In the genomic region with DNA sequence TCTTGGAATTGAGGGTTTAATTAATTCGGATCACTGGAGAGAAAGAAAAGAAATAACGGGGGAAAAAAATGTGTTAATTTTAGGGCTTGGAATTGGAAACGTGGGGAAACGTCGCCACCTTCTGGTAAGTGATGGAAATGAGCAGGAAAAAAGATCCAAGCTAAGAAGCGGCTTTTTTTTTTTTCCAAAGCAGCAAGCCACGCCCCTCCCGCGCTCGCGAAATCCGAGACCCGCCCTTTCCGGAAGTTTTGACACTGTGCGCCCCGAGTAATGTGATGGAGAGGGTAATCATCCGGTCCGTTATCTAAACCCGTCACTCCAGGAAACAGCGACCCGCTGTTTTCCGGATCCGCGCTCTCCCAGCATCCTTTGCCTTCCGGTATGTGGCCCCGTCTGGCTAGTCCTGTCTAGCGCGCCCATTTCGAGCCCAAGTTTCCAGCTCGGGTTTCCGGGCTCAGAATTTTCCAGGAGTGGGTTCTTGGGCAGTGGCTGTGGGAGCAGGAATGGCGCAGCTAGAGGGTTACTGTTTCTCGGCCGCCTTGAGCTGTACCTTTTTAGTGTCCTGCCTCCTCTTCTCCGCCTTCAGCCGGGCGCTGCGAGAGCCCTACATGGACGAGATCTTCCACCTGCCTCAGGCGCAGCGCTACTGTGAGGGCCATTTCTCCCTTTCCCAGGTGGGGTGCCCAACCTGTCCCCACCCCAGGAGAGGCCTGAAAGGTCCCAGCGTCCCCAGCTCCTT, we compare ENCODE assay signal across 8 cellular contexts. TPM values are rescaled to one million over a fixed set of nuclear protein-coding genes. Genes with fewer than 3 reads are reported as not detected.
A peak's percentile ranks its signal among the peaks of the same experiment; 100 is the strongest.
DNase-seq lines count a peak whose midpoint lies in the region; ATAC-seq and TF ChIP-seq lines count a peak whose summit lies in the region.

A gene with protein sequence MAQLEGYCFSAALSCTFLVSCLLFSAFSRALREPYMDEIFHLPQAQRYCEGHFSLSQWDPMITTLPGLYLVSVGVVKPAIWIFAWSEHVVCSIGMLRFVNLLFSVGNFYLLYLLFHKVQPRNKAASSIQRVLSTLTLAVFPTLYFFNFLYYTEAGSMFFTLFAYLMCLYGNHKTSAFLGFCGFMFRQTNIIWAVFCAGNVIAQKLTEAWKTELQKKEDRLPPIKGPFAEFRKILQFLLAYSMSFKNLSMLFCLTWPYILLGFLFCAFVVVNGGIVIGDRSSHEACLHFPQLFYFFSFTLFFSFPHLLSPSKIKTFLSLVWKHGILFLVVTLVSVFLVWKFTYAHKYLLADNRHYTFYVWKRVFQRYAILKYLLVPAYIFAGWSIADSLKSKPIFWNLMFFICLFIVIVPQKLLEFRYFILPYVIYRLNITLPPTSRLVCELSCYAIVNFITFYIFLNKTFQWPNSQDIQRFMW (plus strand): TSS at position 384 of the 739 bp plus-strand sequence. CDS start 120 bp downstream, at position 504.

- DNase-seq in DND-41 (peak; percentile 94), KG1 (lab: John Stamatoyannopoulos, UW) (peak; percentile 62), RPMI7951 (ENCODE audit: low read depth) (peak; percentile 94), fibroblast of lung (ENCODE audit: low read depth in 2 of 2) (peak; percentile 95 to 97), natural killer cell (peak; percentile 88)
- peak; percentile 81 to 86 for DNase-seq in activated T-helper 1 cell treated with anti-CD3 and anti-CD28 coated beads, Interleukin-2, amount 50 U/mL, for 16 hours (ENCODE audit: low read depth in 1 of 2, low spot score in 1 of 2)
- DNase-seq in stimulated activated naive CD4-positive, alpha-beta T cell treated with Interleukin-2 at 50 U/mL for 16 hours (lab: John Stamatoyannopoulos, UW) = peak; percentile 92

- H3K4me3 ChIP-seq in DND-41 (ENCODE audit: low read depth in 1 of 2, low read length in 2 of 2) (peak within 1 kb of the TSS; percentile 50 to 72; a peak in 3 of 4 replicates), fibroblast of lung (replicated peaks in 1 of 4; ENCODE audit: control extremely low read depth in 1 of 4, insufficient read depth in 1 of 4, low read depth in 3 of 4, low read length in 4 of 4) (peak within 1 kb of the TSS; percentile 60 to 82 (median 74))

- no peaks in the 10 kb centered on the region for H3K36me3 Mint-ChIP-seq in natural killer cell

- no peaks in the 10 kb centered on the region for H4K20me1 ChIP-seq in DND-41 (ENCODE audit: insufficient read depth, low read length)
- H4K20me1 ChIP-seq in fibroblast of lung (ENCODE audit: control insufficient read depth, extremely low read depth, insufficient read depth, low read length) = no peaks in the 10 kb centered on the region

- no peaks in the 10 kb centered on the region for H3K27me3 Mint-ChIP-seq in natural killer cell (ENCODE audit: low read depth in 2 of 2)

- H3K36me3 ChIP-seq in DND-41 (ENCODE audit: insufficient read depth, low read length) (peaks cover 8% of the 10 kb centered on the region; the same call in 1 of the 2 replicates), fibroblast of lung (ENCODE audit: control insufficient read depth, insufficient read depth, low read length) (no peaks in the 10 kb centered on the region)

- peak within 1 kb of the TSS; percentile 93 for H3K4me3 Mint-ChIP-seq in natural killer cell

- intact Hi-C loops in natural killer cell (cut with micrococcal nuclease) = loop anchor here (1.0 to 5.0 kb wide), 3 partner anchors 178 to 1791 kb away; a partner anchor contains a TSS

- H3K27me3 ChIP-seq in DND-41 (ENCODE audit: insufficient read depth, low read length, poor library complexity) (no peaks in the 10 kb centered on the region), fibroblast of lung (ENCODE audit: control insufficient read depth, insufficient read depth, low read length) (no peaks in the 10 kb centered on the region)

- no peaks in the 10 kb centered on the region for H3K9me3 Mint-ChIP-seq in natural killer cell

- peak; percentile 71 for TF ChIP-seq CTCF in DND-41 (IDR thresholded peaks at IDR 0.05; ENCODE audit: borderline replicate concordance, extremely low read depth, low read length, poor library complexity, severe bottlenecking)
- peak; percentile 63 to 65 for TF ChIP-seq CTCF in fibroblast of lung (conservative IDR thresholded peaks at IDR 0.05 in 1 of 2, IDR thresholded peaks at IDR 0.05 in 1 of 2; ENCODE audit: low read depth in 1 of 2, low read length in 2 of 2)
- TF ChIP-seq CTCF in natural killer cell (IDR thresholded peaks at IDR 0.05) = peak; percentile 59

- H3K4me1 Mint-ChIP-seq in natural killer cell = peaks cover 22 to 26% of the 10 kb centered on the region in 2 donors

- ATAC-seq in DND-41 (ENCODE audit: insufficient read depth, low read depth) (peak; percentile 100), GM21723 (IDR thresholded peaks at IDR 0.05; ENCODE audit: unreplicated experiment) (peak; percentile 100), natural killer cell (peak; percentile 96 to 98 (median 98))

- H2AFZ ChIP-seq in DND-41 (ENCODE audit: low read depth, low read length) = peak within 1 kb of the TSS; percentile 93
- peak within 1 kb of the TSS; percentile 92 for H2AFZ ChIP-seq in fibroblast of lung (ENCODE audit: low read length)

- H3K79me2 ChIP-seq in DND-41 (ENCODE audit: insufficient read depth, low read length) = peaks cover 7% of the 10 kb centered on the region
- H3K79me2 ChIP-seq in fibroblast of lung (ENCODE audit: control insufficient read depth, insufficient read depth, low read length) = no peaks in the 10 kb centered on the region

- peak within 1 kb of the TSS; percentile 94 to 95 for H3K27ac Mint-ChIP-seq in natural killer cell

- peak within 1 kb of the TSS; percentile 91 for H3K27ac ChIP-seq in DND-41 (ENCODE audit: low read length)
- peak within 1 kb of the TSS; percentile 75 for H3K27ac ChIP-seq in fibroblast of lung (ENCODE audit: insufficient read depth, low read length)

- H3K9ac ChIP-seq in DND-41 (ENCODE audit: low read depth, low read length) = peak within 1 kb of the TSS; percentile 82
- peak within 1 kb of the TSS; percentile 63 for H3K9ac ChIP-seq in fibroblast of lung (ENCODE audit: insufficient read depth, low read length)

- H3K9me3 ChIP-seq in DND-41 (ENCODE audit: insufficient read depth, low read length, severe bottlenecking) (no peaks in the 10 kb centered on the region), fibroblast of lung (ENCODE audit: control insufficient read depth, insufficient read depth, low read depth, low read length) (no peaks in the 10 kb centered on the region)

- H3K4me1 ChIP-seq in DND-41 (ENCODE audit: insufficient read depth, low read length) (peaks cover 28% of the 10 kb centered on the region), fibroblast of lung (ENCODE audit: control insufficient read depth, extremely low read depth, insufficient read depth, low read length) (no peaks in the 10 kb centered on the region)

- H3K4me2 ChIP-seq in DND-41 (ENCODE audit: insufficient read depth, low read length) (peak within 1 kb of the TSS; percentile 82), fibroblast of lung (ENCODE audit: extremely low read depth, insufficient read depth, low read length) (peak within 1 kb of the TSS; percentile 85)

RNA-seq across cellular contexts. Expression of the gene that starts here (rescaled TPM):
- 3.6 and 4.0 TPM in 2 replicates for total RNA-seq in RPMI7951 (2014; rRNA removed; shearing (Covaris generic))
- total RNA-seq in fibroblast of lung (1.8 and 3.6 TPM in 2 replicates), natural killer cell (10 to 100 TPM in 1 of 3 donors, 1 to 10 TPM in 2; 7.5 to 11.6 (median 8.0) TPM)
- 4.0 and 4.9 TPM in 2 replicates for polyA plus RNA-seq in fibroblast of lung
- polyA plus RNA-seq in fibroblast of lung (2012) = 1.6 and 1.9 TPM in 2 replicates
- 3.1 and 53.8 TPM in 2 replicates for polyA minus RNA-seq in fibroblast of lung (ENCODE audit: low replicate concordance)

Comparison
In these comparisons a context has a peak if more than half of its experiments do, and no peak if none do; other contexts are left out.
1. Peak in every context shown above with its lines: DNase-seq, ATAC-seq, H3K4me3 ChIP-seq and H3K27ac ChIP-seq.